ENCODE assay signal across 1 cellular context in the genomic region with DNA sequence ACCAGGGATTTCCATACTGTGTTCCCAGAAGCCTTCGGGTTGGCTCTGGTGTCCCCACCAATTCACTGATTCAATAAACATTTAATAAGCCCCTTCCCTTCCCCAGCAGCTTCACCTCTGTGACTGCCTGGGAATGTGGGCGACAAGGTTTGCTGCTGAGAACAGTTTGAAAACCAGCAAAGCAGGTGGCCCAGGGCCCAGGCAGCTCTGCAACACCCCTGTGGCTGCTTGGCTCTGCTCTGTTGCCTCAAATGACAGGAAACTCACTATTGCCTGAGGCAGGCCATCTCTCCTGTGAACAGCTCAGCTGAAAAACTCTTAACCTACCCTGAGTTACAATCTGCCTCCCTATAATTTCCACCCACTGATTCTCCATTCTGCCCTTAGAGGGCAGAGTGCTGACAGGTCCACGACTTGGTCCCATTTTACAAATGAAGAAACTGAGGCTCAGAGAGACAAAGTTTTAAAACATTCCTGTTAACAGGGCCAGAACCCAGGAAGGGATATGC.
TF ChIP-seq lines count a peak whose summit lies in the region.

No MANE protein-coding gene starts in this region.

TF ChIP-seq in WTC11, 78 proteins besides CTCF, POLR2A, EP300 and RAD21 (continued from another document):
- TF ChIP-seq SMAD4 (CRISPR knock-in tag; IDR thresholded peaks at IDR 0.05) (no peak), GTF2I (CRISPR knock-in tag; conservative IDR thresholded peaks at IDR 0.05) (no peak), ZNF396 (CRISPR knock-in tag; IDR thresholded peaks at IDR 0.05; ENCODE audit: borderline replicate concordance) (no peak), ZNF121 (CRISPR knock-in tag; IDR thresholded peaks at IDR 0.05) (no peak), CREM (CRISPR knock-in tag; IDR thresholded peaks at IDR 0.05) (no peak)
- TF ChIP-seq, protein P1, sequence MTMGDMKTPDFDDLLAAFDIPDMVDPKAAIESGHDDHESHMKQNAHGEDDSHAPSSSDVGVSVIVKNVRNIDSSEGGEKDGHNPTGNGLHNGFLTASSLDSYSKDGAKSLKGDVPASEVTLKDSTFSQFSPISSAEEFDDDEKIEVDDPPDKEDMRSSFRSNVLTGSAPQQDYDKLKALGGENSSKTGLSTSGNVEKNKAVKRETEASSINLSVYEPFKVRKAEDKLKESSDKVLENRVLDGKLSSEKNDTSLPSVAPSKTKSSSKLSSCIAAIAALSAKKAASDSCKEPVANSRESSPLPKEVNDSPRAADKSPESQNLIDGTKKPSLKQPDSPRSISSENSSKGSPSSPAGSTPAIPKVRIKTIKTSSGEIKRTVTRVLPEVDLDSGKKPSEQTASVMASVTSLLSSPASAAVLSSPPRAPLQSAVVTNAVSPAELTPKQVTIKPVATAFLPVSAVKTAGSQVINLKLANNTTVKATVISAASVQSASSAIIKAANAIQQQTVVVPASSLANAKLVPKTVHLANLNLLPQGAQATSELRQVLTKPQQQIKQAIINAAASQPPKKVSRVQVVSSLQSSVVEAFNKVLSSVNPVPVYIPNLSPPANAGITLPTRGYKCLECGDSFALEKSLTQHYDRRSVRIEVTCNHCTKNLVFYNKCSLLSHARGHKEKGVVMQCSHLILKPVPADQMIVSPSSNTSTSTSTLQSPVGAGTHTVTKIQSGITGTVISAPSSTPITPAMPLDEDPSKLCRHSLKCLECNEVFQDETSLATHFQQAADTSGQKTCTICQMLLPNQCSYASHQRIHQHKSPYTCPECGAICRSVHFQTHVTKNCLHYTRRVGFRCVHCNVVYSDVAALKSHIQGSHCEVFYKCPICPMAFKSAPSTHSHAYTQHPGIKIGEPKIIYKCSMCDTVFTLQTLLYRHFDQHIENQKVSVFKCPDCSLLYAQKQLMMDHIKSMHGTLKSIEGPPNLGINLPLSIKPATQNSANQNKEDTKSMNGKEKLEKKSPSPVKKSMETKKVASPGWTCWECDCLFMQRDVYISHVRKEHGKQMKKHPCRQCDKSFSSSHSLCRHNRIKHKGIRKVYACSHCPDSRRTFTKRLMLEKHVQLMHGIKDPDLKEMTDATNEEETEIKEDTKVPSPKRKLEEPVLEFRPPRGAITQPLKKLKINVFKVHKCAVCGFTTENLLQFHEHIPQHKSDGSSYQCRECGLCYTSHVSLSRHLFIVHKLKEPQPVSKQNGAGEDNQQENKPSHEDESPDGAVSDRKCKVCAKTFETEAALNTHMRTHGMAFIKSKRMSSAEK (CRISPR knock-in tag; IDR thresholded peaks at IDR 0.05; ENCODE audit: borderline replicate concordance): no peak
